Comparison of ENCODE assay signal across 20 cellular contexts in the genomic region with DNA sequence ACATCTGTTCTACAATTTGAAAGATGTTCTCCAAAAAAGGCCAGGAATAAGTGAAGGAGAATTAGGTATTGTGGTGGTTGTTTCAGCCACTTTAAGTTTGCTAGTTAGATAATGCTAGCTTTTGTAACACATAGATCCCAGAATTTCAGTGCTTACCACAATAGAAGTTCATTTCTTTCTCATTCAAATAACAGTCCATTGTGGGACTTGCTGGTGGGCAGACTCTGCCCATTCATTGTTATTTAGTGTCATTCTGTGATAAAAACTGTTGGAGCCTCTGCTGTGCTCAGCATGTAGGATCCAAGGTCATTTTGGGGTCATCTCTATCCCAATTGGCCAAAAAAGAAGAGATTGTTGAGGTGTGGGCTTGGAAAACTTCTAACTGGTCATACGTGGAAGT.
DNase-seq lines count a peak whose midpoint lies in the region; ATAC-seq and TF ChIP-seq lines count a peak whose summit lies in the region.
"Had no signal": no experiment of that assay in that cellular context is flagged by ENCODE, and none has a peak within 500 bp of the region (broad histone marks: within the 10 kb centered on the region; RNA-seq: fewer than 3 reads in every experiment).

No MANE protein-coding gene starts in this region.

- H3K9ac ChIP-seq in HUES64 (ENCODE audit: low read depth, low read length): no peak overlapping the region
- H3K9ac ChIP-seq: BLaER1 had no signal

- ATAC-seq in HG02623 (IDR thresholded peaks at IDR 0.05; ENCODE audit: unreplicated experiment) (no peak), HG03039 (IDR thresholded peaks at IDR 0.05; ENCODE audit: unreplicated experiment) (no peak)
- ATAC-seq: SK-N-SH treated with all-trans-retinoic acid at 6 μM for 48 hours had no signal

- WGBS in HUES64: 83% methylated on average over 1 of the region's 1 CpG
- 35 to 63% methylated on average over 1 of the region's 1 CpG for WGBS in tibial nerve, 2 donors

- H3K9me3 ChIP-seq in HUES64 (ENCODE audit: insufficient read depth, low read depth, low read length): no peaks in the 10 kb centered on the region
- no peaks in the 10 kb centered on the region for H3K9me3 ChIP-seq in tibial nerve
- H3K9me3 ChIP-seq: BLaER1 had no signal

- no peak for TF ChIP-seq EP300 in tibial nerve (IDR thresholded peaks at IDR 0.05)

- no peaks in the 10 kb centered on the region for H3K36me3 ChIP-seq in HUES64 (ENCODE audit: insufficient read depth, low read length)
- no peaks in the 10 kb centered on the region for H3K36me3 ChIP-seq in tibial nerve
- H3K36me3 ChIP-seq: BLaER1 had no signal

- DNase-seq in globus pallidus (ENCODE audit: low spot score) (peak; percentile 65), middle frontal gyrus (ENCODE audit: extremely low spot score, low spot score) (peak; percentile 6), tibial nerve (ENCODE audit: low spot score in 2 of 2) (no peak), ecto neural progenitor cell (ENCODE audit: low spot score) (no peak)
- DNase-seq: CD4-positive, alpha-beta T cell; COR-L47; DMS 273 treated with DMSO at 0.1 percent for 48 hours; DMS79 treated with DMSO at 0.1 percent for 48 hours; H9; KBM-7; NCI-H1092 treated with DMSO at 0.1 percent for 48 hours; NCI-H1436 treated with DMSO at 0.1 percent for 48 hours; NCI-H1930; NCI-H510A treated with DMSO at 0.1 percent for 48 hours; NCI-H748 treated with DMSO at 0.1 percent for 48 hours had no signal

- H3K27ac ChIP-seq in HUES64 (ENCODE audit: low read depth, low read length) (peak overlapping the region; percentile 79; the same call in 1 of the 2 replicates), tibial nerve (no peak overlapping the region)
- H3K27ac ChIP-seq: BLaER1 had no signal

- H3K27me3 ChIP-seq in HUES64 (ENCODE audit: insufficient read depth, low read length) (no peaks in the 10 kb centered on the region), tibial nerve (no peaks in the 10 kb centered on the region)
- H3K27me3 ChIP-seq: BLaER1 had no signal

- H3K4me1 ChIP-seq in HUES64 (ENCODE audit: insufficient read depth, low read length) (peaks cover 49% of the 10 kb centered on the region), tibial nerve (peaks cover 0 to 22% (median 8%) of the 10 kb centered on the region in 4 donors)
- H3K4me1 ChIP-seq: BLaER1 had no signal

- no peak overlapping the region for H3K4me3 ChIP-seq in HUES64 (ENCODE audit: low read length)
- H3K4me3 ChIP-seq in tibial nerve: no peak overlapping the region
- H3K4me3 ChIP-seq: BLaER1 had no signal

- TF ChIP-seq POLR2A in tibial nerve (IDR thresholded peaks at IDR 0.05): no peak

- no peak for TF ChIP-seq CTCF in tibial nerve (IDR thresholded peaks at IDR 0.05)

Comparison
In these comparisons a context has a peak if more than half of its experiments do, and no peak if none do; other contexts are left out.
1. DNase-seq: peak in globus pallidus (single experiment) and middle frontal gyrus (single experiment); none in tibial nerve (0 of 2) and ecto neural progenitor cell (single experiment).